ENCODE assay signal across 21 cellular contexts in the genomic region with DNA sequence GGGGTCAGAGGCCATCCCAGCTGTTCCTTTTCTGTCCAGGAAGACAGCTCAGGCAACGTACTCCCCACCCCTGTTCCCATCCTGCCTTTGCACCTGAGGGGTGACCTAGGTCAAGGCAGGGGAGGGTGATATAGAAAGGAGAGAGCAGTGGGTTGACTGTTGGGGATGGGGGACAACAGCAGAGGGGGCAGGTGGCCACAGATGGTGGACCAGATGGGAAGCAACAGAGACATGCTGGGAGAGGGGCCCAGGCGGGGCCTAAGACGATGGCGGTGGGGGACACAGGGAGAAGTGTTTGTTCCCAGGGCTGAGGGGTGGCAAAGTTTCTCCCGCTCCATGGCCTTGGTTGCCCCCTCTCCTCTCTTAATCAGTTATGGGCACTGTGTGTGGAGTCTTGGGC. TPM values are rescaled to one million over a fixed set of nuclear protein-coding genes. Genes with fewer than 3 reads are reported as not detected.
DNase-seq lines count a peak whose midpoint lies in the region; ATAC-seq and TF ChIP-seq lines count a peak whose summit lies in the region.
"Had no signal": no experiment of that assay in that cellular context is flagged by ENCODE, and none has a peak within 500 bp of the region (broad histone marks: within the 10 kb centered on the region; RNA-seq: fewer than 3 reads in every experiment).

No MANE protein-coding gene starts in this region.

- H3K27me3 ChIP-seq in layer of hippocampus (ENCODE audit: control insufficient read depth, insufficient read depth, low read length) (no peaks in the 10 kb centered on the region), tibial nerve (no peaks in the 10 kb centered on the region)
- H3K27me3 ChIP-seq: brain microvascular endothelial cell had no signal

- no TSS peak for BruUV-seq in MCF 10A (replicated peaks; lab: Mats Ljungman, UMichigan)

- H3K27ac Mint-ChIP-seq in activated T-cell treated with anti-CD3 and anti-CD28 coated beads, Interleukin-2, amount 50 U/mL, for 72 hours = peak overlapping the region; percentile 10
- H3K27ac Mint-ChIP-seq in MCF 10A (ENCODE audit: low read depth, unreplicated experiment) = peak overlapping the region; percentile 46
- H3K27ac Mint-ChIP-seq: activated CD8-positive, alpha-beta memory T cell treated with anti-CD3 and anti-CD28 coated beads, Interleukin-2, amount 10 ng/mL, durations not matched to agents 7 days and 5 days; CD8-positive, alpha-beta T cell had no signal

- intact Hi-C loops in MCF 10A (cut with micrococcal nuclease) = no loop called here

- DNase-seq in activated T-cell treated with anti-CD3 and anti-CD28 coated beads, Interleukin-2, amount 50 U/mL, for 72 hours = no peak
- DNase-seq in activated T-cell treated with anti-CD3 and anti-CD28 coated beads, Interleukin-2, amount 50 U/mL, for 4 hours = no peak
- no peak for DNase-seq in MCF 10A (ENCODE audit: unreplicated experiment)
- no peak for DNase-seq in tibial nerve (ENCODE audit: low spot score in 2 of 2)
- no peak for DNase-seq in HEK293T (ENCODE audit: extremely low spot score)
- no peak for DNase-seq in A172 (ENCODE audit: low spot score)
- DNase-seq: activated CD8-positive, alpha-beta memory T cell treated with anti-CD3 and anti-CD28 coated beads, Interleukin-2, amount 10 ng/mL, durations not matched to agents 7 days and 5 days; activated naive CD4-positive, alpha-beta T cell; brain microvascular endothelial cell; effector memory CD4-positive, alpha-beta T cell; NCI-H2029; stimulated activated CD4-positive, alpha-beta T cell treated with anti-CD3 and anti-CD28 coated beads, Interleukin-2, amount 100 ng/mL, for 24 hours; T-helper 1 cell had no signal

- H3K36me3 ChIP-seq in tibial nerve = peaks cover 0 to 30% (median 0%) of the 10 kb centered on the region in 3 donors
- H3K36me3 ChIP-seq: brain microvascular endothelial cell, neutrophil had no signal

- no peaks in the 10 kb centered on the region for H3K9me3 ChIP-seq in tibial nerve
- H3K9me3 ChIP-seq: neutrophil had no signal

- no peaks in the 10 kb centered on the region for H3K9me3 Mint-ChIP-seq in activated T-cell treated with anti-CD3 and anti-CD28 coated beads, Interleukin-2, amount 50 U/mL, for 72 hours
- no peaks in the 10 kb centered on the region for H3K9me3 Mint-ChIP-seq in activated T-cell treated with anti-CD3 and anti-CD28 coated beads, Interleukin-2, amount 50 U/mL, for 4 hours
- H3K9me3 Mint-ChIP-seq in MCF 10A (ENCODE audit: unreplicated experiment) = no peaks in the 10 kb centered on the region
- H3K9me3 Mint-ChIP-seq: CD8-positive, alpha-beta T cell had no signal

- TF ChIP-seq POLR2A in tibial nerve (IDR thresholded peaks at IDR 0.05) = no peak

- H3K27me3 Mint-ChIP-seq in activated T-cell treated with anti-CD3 and anti-CD28 coated beads, Interleukin-2, amount 50 U/mL, for 72 hours (ENCODE audit: low read depth) = no peaks in the 10 kb centered on the region
- H3K27me3 Mint-ChIP-seq in activated T-cell treated with anti-CD3 and anti-CD28 coated beads, Interleukin-2, amount 50 U/mL, for 4 hours (ENCODE audit: low read depth) = no peaks in the 10 kb centered on the region
- no peaks in the 10 kb centered on the region for H3K27me3 Mint-ChIP-seq in MCF 10A (ENCODE audit: insufficient read depth, unreplicated experiment)

- H3K27ac ChIP-seq in layer of hippocampus (ENCODE audit: low read depth, low read length) = peak overlapping the region; percentile 95
- H3K27ac ChIP-seq in tibial nerve = peak overlapping the region; percentile 0 to 93 (median 80)
- H3K27ac ChIP-seq: 22Rv1, brain microvascular endothelial cell, neutrophil had no signal

- no peak for TF ChIP-seq EP300 in tibial nerve (IDR thresholded peaks at IDR 0.05)

- 85 to 88% methylated on average over 5 of the region's 5 CpGs for WGBS in tibial nerve, 2 donors

- H3K4me3 Mint-ChIP-seq in activated T-cell treated with anti-CD3 and anti-CD28 coated beads, Interleukin-2, amount 50 U/mL, for 72 hours = no peak overlapping the region
- no peak overlapping the region for H3K4me3 Mint-ChIP-seq in activated T-cell treated with anti-CD3 and anti-CD28 coated beads, Interleukin-2, amount 50 U/mL, for 4 hours
- H3K4me3 Mint-ChIP-seq in MCF 10A (ENCODE audit: unreplicated experiment) = no peak overlapping the region
- H3K4me3 Mint-ChIP-seq: activated CD8-positive, alpha-beta memory T cell treated with anti-CD3 and anti-CD28 coated beads, Interleukin-2, amount 10 ng/mL, durations not matched to agents 7 days and 5 days; CD8-positive, alpha-beta T cell had no signal

- H3K36me3 Mint-ChIP-seq in activated T-cell treated with anti-CD3 and anti-CD28 coated beads, Interleukin-2, amount 50 U/mL, for 72 hours (ENCODE audit: insufficient read depth in 2 of 2) = no peaks in the 10 kb centered on the region
- no peaks in the 10 kb centered on the region for H3K36me3 Mint-ChIP-seq in activated T-cell treated with anti-CD3 and anti-CD28 coated beads, Interleukin-2, amount 50 U/mL, for 4 hours (ENCODE audit: insufficient read depth)
- H3K36me3 Mint-ChIP-seq in MCF 10A (ENCODE audit: insufficient read depth, unreplicated experiment) = no peaks in the 10 kb centered on the region
- H3K36me3 Mint-ChIP-seq: activated CD8-positive, alpha-beta memory T cell treated with anti-CD3 and anti-CD28 coated beads, Interleukin-2, amount 10 ng/mL, durations not matched to agents 7 days and 5 days had no signal

- no peaks in the 10 kb centered on the region for H3K4me1 Mint-ChIP-seq in activated T-cell treated with anti-CD3 and anti-CD28 coated beads, Interleukin-2, amount 50 U/mL, for 72 hours (ENCODE audit: low read depth)
- H3K4me1 Mint-ChIP-seq in activated T-cell treated with anti-CD3 and anti-CD28 coated beads, Interleukin-2, amount 50 U/mL, for 4 hours (ENCODE audit: low read depth) = peaks cover 3% of the 10 kb centered on the region
- H3K4me1 Mint-ChIP-seq in MCF 10A (ENCODE audit: insufficient read depth, unreplicated experiment) = peaks cover 21% of the 10 kb centered on the region
- H3K4me1 Mint-ChIP-seq: activated CD8-positive, alpha-beta memory T cell treated with anti-CD3 and anti-CD28 coated beads, Interleukin-2, amount 10 ng/mL, durations not matched to agents 7 days and 5 days had no signal

- no peak overlapping the region for H3K4me3 ChIP-seq in tibial nerve
- H3K4me3 ChIP-seq: lung had no signal

- TF ChIP-seq CTCF in MCF 10A (IDR thresholded peaks at IDR 0.05; ENCODE audit: unreplicated experiment) (no peak), tibial nerve (IDR thresholded peaks at IDR 0.05) (no peak)

- peaks cover 0 to 51% (median 18%) of the 10 kb centered on the region in 4 donors for H3K4me1 ChIP-seq in tibial nerve

- no peak for ATAC-seq in activated T-cell treated with anti-CD3 and anti-CD28 coated beads, Interleukin-2, amount 50 U/mL, for 72 hours (replicated peaks in 1 of 2)
- ATAC-seq in activated T-cell treated with anti-CD3 and anti-CD28 coated beads, Interleukin-2, amount 50 U/mL, for 4 hours = no peak
- no peak for ATAC-seq in GM21825 (IDR thresholded peaks at IDR 0.05; ENCODE audit: unreplicated experiment)
- ATAC-seq: activated CD4-positive, CD25-positive, alpha-beta regulatory T cell treated with anti-CD3 and anti-CD28 coated beads, Interleukin-2, amount 50 U/mL, for 24 hours; activated CD8-positive, alpha-beta memory T cell treated with anti-CD3 and anti-CD28 coated beads, Interleukin-2, amount 10 ng/mL, durations not matched to agents 7 days and 5 days; CD8-positive, alpha-beta T cell; right cardiac atrium had no signal

- POLR2A ChIA-PET in MCF 10A (lab: Yijun Ruan, JAX) = interaction anchor here (1.4 to 2.7 kb wide), 3 partner anchors 10 to 41 kb away, joined by 6 to 20 read pairs (median 17); partner anchors contain the start of gene SARS1
- POLR2A ChIA-PET in HEK293T (lab: Yijun Ruan, JAX) = interaction anchor here (2.1 kb wide), 1 partner anchor 42 kb away, joined by 11 read pairs; the partner anchor contains the start of gene SARS1

- CTCF ChIA-PET in MCF 10A (lab: Yijun Ruan, JAX) (interaction anchor here (0.6 to 3.7 kb wide), 4 partner anchors 8 to 211 kb away, joined by 3 to 17 read pairs (median 9); partner anchors contain the start of gene SORT1), HEK293T (lab: Yijun Ruan, JAX) (no interaction called here)

TF ChIP-seq in HEK293T, 16 proteins besides CTCF, POLR2A, EP300 and RAD21:
- TF ChIP-seq HDGF (IDR thresholded peaks at IDR 0.05; ENCODE audit: borderline replicate concordance) (no peak), CTBP1 (IDR thresholded peaks at IDR 0.05; ENCODE audit: borderline replicate concordance) (no peak), TARDBP (IDR thresholded peaks at IDR 0.05) (no peak), LEF1 (IDR thresholded peaks at IDR 0.05; ENCODE audit: borderline replicate concordance) (no peak)

RNA-seq across cellular contexts. Expression of gene CELSR2, which starts 6.3 kb away (rescaled TPM):
- 1 to 10 TPM; 2.5 to 3.1 TPM for total RNA-seq in activated T-cell treated with anti-CD3 and anti-CD28 coated beads, Interleukin-2, amount 50 U/mL, for 72 hours
- 1 to 10 TPM; 1.4 to 2.2 (median 1.5) TPM for total RNA-seq in activated T-cell treated with anti-CD3 and anti-CD28 coated beads, Interleukin-2, amount 50 U/mL, for 4 hours
- total RNA-seq in MCF 10A (2022) (6.9 and 7.2 TPM in 2 replicates), tibial nerve (10 to 100 TPM; 14.0 to 16.7 (median 16.3) TPM)
- total RNA-seq in A172 (2014; rRNA removed; shearing (Covaris generic)) = 10.3 and 14.9 TPM in 2 replicates

RNA-seq across cellular contexts. Expression of gene PSRC1, which starts 27.3 kb away (rescaled TPM):
- total RNA-seq in activated T-cell treated with anti-CD3 and anti-CD28 coated beads, Interleukin-2, amount 50 U/mL, for 72 hours = 10 to 100 TPM; 17.5 to 18.3 TPM
- under 1 TPM; 0.24 to 0.51 (median 0.37) TPM for total RNA-seq in activated T-cell treated with anti-CD3 and anti-CD28 coated beads, Interleukin-2, amount 50 U/mL, for 4 hours
- 13.0 and 19.4 TPM in 2 replicates for total RNA-seq in MCF 10A (2022)
- 10 to 100 TPM; 33.0 to 62.0 (median 47.4) TPM for total RNA-seq in tibial nerve
- 32.7 and 42.3 TPM in 2 replicates for total RNA-seq in A172 (2014; rRNA removed; shearing (Covaris generic))
- total RNA-seq: CD8-positive, alpha-beta T cell had no signal

RNA-seq across cellular contexts. Expression of gene SARS1, which starts 42.0 kb away (rescaled TPM):
- total RNA-seq in activated T-cell treated with anti-CD3 and anti-CD28 coated beads, Interleukin-2, amount 50 U/mL, for 72 hours = 100 to 1,000 TPM; 413 to 456 TPM
- 100 to 1,000 TPM; 166 to 207 (median 201) TPM for total RNA-seq in activated T-cell treated with anti-CD3 and anti-CD28 coated beads, Interleukin-2, amount 50 U/mL, for 4 hours
- total RNA-seq in MCF 10A (2022) (381 and 492 TPM in 2 replicates), tibial nerve (100 to 1,000 TPM; 118 to 150 (median 137) TPM)
- 224 and 232 TPM in 2 replicates for total RNA-seq in A172 (2014; rRNA removed; shearing (Covaris generic))

RNA-seq across cellular contexts. Expression of gene MYBPHL, which starts 51.1 kb away (rescaled TPM):
- not detected for total RNA-seq in activated T-cell treated with anti-CD3 and anti-CD28 coated beads, Interleukin-2, amount 50 U/mL, for 72 hours
- total RNA-seq in activated T-cell treated with anti-CD3 and anti-CD28 coated beads, Interleukin-2, amount 50 U/mL, for 4 hours = not detected
- total RNA-seq in MCF 10A (2022) (1.1 TPM in 1 of 2 replicates, not detected in the other), tibial nerve (not detected)
- total RNA-seq in A172 (2014; rRNA removed; shearing (Covaris generic)) = 1.8 TPM in 1 of 2 replicates, not detected in the other
- total RNA-seq: activated CD8-positive, alpha-beta memory T cell treated with anti-CD3 and anti-CD28 coated beads, Interleukin-2, amount 10 ng/mL, durations not matched to agents 7 days and 5 days; CD8-positive, alpha-beta T cell had no signal
